ENCODE assay signal across 23 cellular contexts in genomic region chr4:164438321-164438720, GRCh38.
A peak's percentile ranks its signal among the peaks of the same experiment; 100 is the strongest.
DNase-seq lines count a peak whose midpoint lies in the region; ATAC-seq, FAIRE-seq and TF ChIP-seq lines count a peak whose summit lies in the region.
"Had no signal": no experiment of that assay in that cellular context is flagged by ENCODE, and none has a peak within 500 bp of the region (broad histone marks: within the 10 kb centered on the region; RNA-seq: fewer than 3 reads in every experiment).

No MANE protein-coding gene starts in this region.

- no CpG with 5 or more reads among the region's 3 CpGs for whole genome bisulfite sequencing in mesendoderm (ENCODE audit: extremely low coverage, insufficient coverage, low lambda C conversion rate)

- peaks cover 2% of the 10 kb centered on the region; the same call in 2 of the 3 replicates for H3K4me1 Mint-ChIP-seq in GM23338
- H3K4me1 Mint-ChIP-seq: activated naive CD4-positive, alpha-beta T cell treated with anti-CD3 and anti-CD28 coated beads, Interleukin-2, amount 50 U/mL, for 24 hours had no signal

- H2AFZ ChIP-seq in GM23338: 0 out of 2 replicates have a peak overlapping the region, but pooled peaks have one; percentile 28

- TF ChIP-seq CTCF in GM23338 (conservative IDR thresholded peaks at IDR 0.05; ENCODE audit: low read depth in 2 of 2) (no peak), epithelial cell of esophagus (IDR thresholded peaks at IDR 0.05; ENCODE audit: insufficient read depth, low read depth, low read length, missing control alignments) (no peak)

- H4K5ac ChIP-seq in mesendoderm (ENCODE audit: low read length): no peak overlapping the region

- H2BK5ac ChIP-seq in mesendoderm (ENCODE audit: low read length): no peak overlapping the region

- H3K27me3 Mint-ChIP-seq in GM23338 (ENCODE audit: insufficient read depth, low read depth, poor library complexity): no peaks in the 10 kb centered on the region
- H3K27me3 Mint-ChIP-seq: activated naive CD4-positive, alpha-beta T cell treated with anti-CD3 and anti-CD28 coated beads, Interleukin-2, amount 50 U/mL, for 24 hours had no signal

- H3K4me3 ChIP-seq in GM23338 (no peak overlapping the region), epithelial cell of esophagus (ENCODE audit: low read length) (no peak overlapping the region), mesendoderm (ENCODE audit: low read length) (no peak overlapping the region)
- H3K4me3 ChIP-seq: heart left ventricle had no signal

- H3K36me3 ChIP-seq in GM23338 (ENCODE audit: insufficient read depth) (no peaks in the 10 kb centered on the region), mesendoderm (ENCODE audit: control insufficient read depth, insufficient read depth, low read length) (no peaks in the 10 kb centered on the region)
- H3K36me3 ChIP-seq: heart left ventricle had no signal

- H2AK5ac ChIP-seq in mesendoderm (ENCODE audit: low read length): no peak overlapping the region

- no peak overlapping the region for H4K8ac ChIP-seq in mesendoderm (ENCODE audit: low read depth, low read length)

- H3K79me1 ChIP-seq in mesendoderm (ENCODE audit: low read length): no peaks in the 10 kb centered on the region

- H3K9me3 Mint-ChIP-seq in GM23338: no peaks in the 10 kb centered on the region
- H3K9me3 Mint-ChIP-seq: activated naive CD4-positive, alpha-beta T cell treated with anti-CD3 and anti-CD28 coated beads, Interleukin-2, amount 50 U/mL, for 24 hours had no signal

- no peak for FAIRE-seq in RCC 7860 (lab: Jason Lieb, UNC)
- FAIRE-seq in H54 (lab: Jason Lieb, UNC): no peak
- FAIRE-seq: G401.6 had no signal

- H3K4me3 Mint-ChIP-seq in GM23338: no peak overlapping the region
- H3K4me3 Mint-ChIP-seq: activated naive CD4-positive, alpha-beta T cell treated with anti-CD3 and anti-CD28 coated beads, Interleukin-2, amount 50 U/mL, for 24 hours had no signal

- no peaks in the 10 kb centered on the region for H3K27me3 ChIP-seq in GM23338 (ENCODE audit: insufficient read depth)
- H3K27me3 ChIP-seq in mesendoderm (ENCODE audit: insufficient read depth, low read length, poor library complexity): no peaks in the 10 kb centered on the region
- H3K27me3 ChIP-seq: heart left ventricle had no signal

- DNase-seq in GM23338 (ENCODE audit: low spot score) (no peak), RCC 7860 (ENCODE audit: low spot score) (peak; percentile 50), epithelial cell of esophagus (ENCODE audit: low read depth) (peak; percentile 72), mesendoderm (peak; percentile 21), GF-D8 (lab: John Stamatoyannopoulos, UW) (no peak), H54 (ENCODE audit: insufficient read length, low spot score) (no peak), hepatic stellate cell (ENCODE audit: low spot score) (no peak)
- DNase-seq: activated CD4-positive, alpha-beta T cell treated with anti-CD3 and anti-CD28 coated beads for 48 hours; aorta; C1 segment of cervical spinal cord; effector memory CD4-positive, alpha-beta T cell; heart left ventricle; left ventricle myocardium superior; NCI-H1105; NCI-H2081; NCI-H446 treated with DMSO at 0.1 percent for 48 hours; OCI-M1; SIG-M5; T-helper 1 cell had no signal

- H3K23ac ChIP-seq in mesendoderm (ENCODE audit: low read length): no peak overlapping the region

- H3K18ac ChIP-seq in mesendoderm (ENCODE audit: low read length): no peak overlapping the region

- no peak overlapping the region for H3K4me2 ChIP-seq in GM23338
- no peak overlapping the region for H3K4me2 ChIP-seq in mesendoderm (ENCODE audit: low read length)

- H2BK15ac ChIP-seq in mesendoderm (replicated peaks; ENCODE audit: low read depth): no peak overlapping the region

- no peaks in the 10 kb centered on the region for H3K36me3 Mint-ChIP-seq in GM23338 (ENCODE audit: low read depth)
- H3K36me3 Mint-ChIP-seq: activated naive CD4-positive, alpha-beta T cell treated with anti-CD3 and anti-CD28 coated beads, Interleukin-2, amount 50 U/mL, for 24 hours had no signal

- H3K56ac ChIP-seq in mesendoderm (ENCODE audit: low read length): no peak overlapping the region

- H3K27ac ChIP-seq in GM23338 (ENCODE audit: low read depth) (no peak overlapping the region), mesendoderm (ENCODE audit: low read depth, low read length) (no peak overlapping the region)
- H3K27ac ChIP-seq: heart left ventricle had no signal

- no peaks in the 10 kb centered on the region for H4K20me1 ChIP-seq in GM23338 (replicated peaks; ENCODE audit: insufficient read depth)

- no peak overlapping the region for H3K4ac ChIP-seq in mesendoderm (ENCODE audit: low read depth, low read length)

- no peak overlapping the region for H3K9ac ChIP-seq in mesendoderm (ENCODE audit: low read length)

- no peaks in the 10 kb centered on the region for H3K4me1 ChIP-seq in GM23338 (ENCODE audit: insufficient read depth)
- peaks cover 2% of the 10 kb centered on the region for H3K4me1 ChIP-seq in mesendoderm (ENCODE audit: control insufficient read depth, low read depth, low read length)
- H3K4me1 ChIP-seq: heart left ventricle had no signal

- no peaks in the 10 kb centered on the region for H3K9me2 ChIP-seq in GM23338 (ENCODE audit: insufficient read depth)

- H3F3A ChIP-seq in GM23338 (replicated peaks; ENCODE audit: low read depth): no peaks in the 10 kb centered on the region

- no peak for TF ChIP-seq POLR2A in H54 (IDR thresholded peaks at IDR 0.05; ENCODE audit: low read depth, low read length)

- H3K27ac Mint-ChIP-seq in GM23338: no peak overlapping the region
- H3K27ac Mint-ChIP-seq: activated naive CD4-positive, alpha-beta T cell treated with anti-CD3 and anti-CD28 coated beads, Interleukin-2, amount 50 U/mL, for 24 hours had no signal

- H3K79me2 ChIP-seq in GM23338 (replicated peaks; ENCODE audit: insufficient read depth): no peaks in the 10 kb centered on the region
- H3K79me2 ChIP-seq in mesendoderm (ENCODE audit: control insufficient read depth, insufficient read depth, low read length): no peaks in the 10 kb centered on the region

- ATAC-seq in GM23338 (no peak), GM21390 (IDR thresholded peaks at IDR 0.05; ENCODE audit: unreplicated experiment) (no peak)
- ATAC-seq: HCT116, heart left ventricle, left ventricle myocardium superior had no signal

- H2BK120ac ChIP-seq in mesendoderm (ENCODE audit: low read depth, low read length): peak overlapping the region; percentile 28

TF ChIP-seq in GM23338, 12 proteins besides CTCF, POLR2A, EP300 and RAD21 (continues in another document):
- no peak for TF ChIP-seq STAT1 (IDR thresholded peaks at IDR 0.05; ENCODE audit: unreplicated experiment)
- no peak for TF ChIP-seq EZH2 (IDR thresholded peaks at IDR 0.05; ENCODE audit: low read depth, unreplicated experiment)
- TF ChIP-seq EZH2phosphoT487 (IDR thresholded peaks at IDR 0.05; ENCODE audit: unreplicated experiment): no peak
- TF ChIP-seq ZNF331 (CRISPR knock-in tag; IDR thresholded peaks at IDR 0.05; ENCODE audit: low read depth): no peak
- TF ChIP-seq POLR2AphosphoS5 (IDR thresholded peaks at IDR 0.05; ENCODE audit: low read depth): no peak

Comparison
In these comparisons a context has a peak if more than half of its experiments do, and no peak if none do; other contexts are left out.
1. DNase-seq: peak in RCC 7860 (single experiment), epithelial cell of esophagus (single experiment) and mesendoderm (single experiment); none in GM23338 (single experiment), GF-D8 (single experiment), H54 (single experiment) and hepatic stellate cell (single experiment).